In the genomic region with DNA sequence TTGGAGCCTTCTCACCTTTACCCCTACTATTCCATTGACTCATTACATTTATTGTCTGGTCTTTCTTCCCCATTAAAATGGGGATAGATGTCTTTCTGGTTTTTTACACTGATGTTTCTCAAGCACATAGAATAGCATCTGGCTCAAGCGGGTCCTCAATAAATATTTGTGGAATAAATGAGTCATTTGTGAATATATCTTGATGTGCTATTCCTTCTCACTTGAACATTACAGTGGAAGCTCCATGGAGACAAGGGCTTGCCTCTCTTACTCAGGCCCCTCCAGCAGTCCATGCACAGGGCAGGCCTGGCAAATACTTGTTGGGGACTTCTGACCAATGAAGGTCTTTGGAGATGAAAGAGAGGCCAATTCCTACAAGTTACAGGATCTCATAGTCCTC, we compare ENCODE assay signal across 22 cellular contexts.
"Had no signal": no experiment of that assay in that cellular context is flagged by ENCODE, and none has a peak within 500 bp of the region (broad histone marks: within the 10 kb centered on the region; RNA-seq: fewer than 3 reads in every experiment).

No MANE protein-coding gene starts in this region.

- H3K4me1 ChIP-seq: foreskin keratinocyte, sigmoid colon, spleen had no signal

- H3K27me3 ChIP-seq: cardiac muscle cell, sigmoid colon, spleen had no signal

- H3K27ac ChIP-seq: cardiac muscle cell, foreskin keratinocyte, sigmoid colon, spleen, thoracic aorta had no signal

- H3K9me3 ChIP-seq: thoracic aorta had no signal

- DNase-seq: activated CD4-positive, alpha-beta T cell treated with anti-CD3 and anti-CD28 coated beads for 36 hours; activated CD4-positive, alpha-beta T cell treated with anti-CD3 and anti-CD28 coated beads, Interleukin-2, amount 50 U/mL, for 48 hours; activated gamma-delta T cell treated with Interleukin-2 at 50 U/mL for 16 hours; amniotic stem cell; effector CD8-positive, alpha-beta T cell; hippocampal formation; left colon; midbrain; nephron progenitor cell; occipital lobe; posterior cingulate gyrus; sigmoid colon; spleen; stimulated activated CD4-positive, alpha-beta T cell treated with anti-CD3 and anti-CD28 coated beads, Interleukin-4, amount 100 ng/mL, for 4 hours; stimulated activated naive B cell treated with anti-CD40 and anti-IgM and Interleukin-4, amounts not matched to agents 10 μg/mL and 1 μg/mL and 100 μg/mL, for 72 hours; T-helper 2 cell; WERI-Rb-1 had no signal

- H3K36me3 ChIP-seq: cardiac muscle cell, sigmoid colon, spleen, thoracic aorta, WERI-Rb-1 had no signal

- ATAC-seq: activated CD4-positive, alpha-beta T cell treated with anti-CD3 and anti-CD28 coated beads for 36 hours; esophagus mucosa; foreskin keratinocyte; stimulated activated naive B cell treated with anti-CD40 and anti-IgM and Interleukin-4, amounts not matched to agents 10 μg/mL and 1 μg/mL and 100 μg/mL, for 72 hours had no signal

- H3K4me3 ChIP-seq: cardiac muscle cell, lung, sigmoid colon, spleen, thoracic aorta had no signal
